Comparison of ENCODE assay signal across 22 cellular contexts in genomic region chr11:57651408-57651807, GRCh38. TPM values are rescaled to one million over a fixed set of nuclear protein-coding genes. Genes with fewer than 3 reads are reported as not detected.
"Had no signal": no experiment of that assay in that cellular context is flagged by ENCODE, and none has a peak within 500 bp of the region (broad histone marks: within the 10 kb centered on the region; RNA-seq: fewer than 3 reads in every experiment).

No MANE protein-coding gene starts in this region.

- H3K27ac ChIP-seq: colonic mucosa, parathyroid adenoma, psoas muscle, sigmoid colon, testis, tibial nerve, upper lobe of right lung, vagina had no signal

- H3K4me3 ChIP-seq: colonic mucosa, psoas muscle, sigmoid colon, skin epidermis, testis, tibial nerve, upper lobe of right lung, vagina had no signal

- H2AFZ ChIP-seq: parathyroid adenoma had no signal

- H3K4me1 ChIP-seq: colonic mucosa, parathyroid adenoma, psoas muscle had no signal

- H3K9me3 Mint-ChIP-seq: stimulated activated naive B cell treated with anti-CD40 and anti-IgM and Interleukin-4, amounts not matched to agents 10 μg/mL and 1 μg/mL and 100 μg/mL, for 72 hours; stimulated activated naive CD8-positive, alpha-beta T cell treated with anti-CD3 and anti-CD28 coated beads, Interleukin-15, amount 100 ng/mL, for 72 hours had no signal

- H3K9ac ChIP-seq: parathyroid adenoma had no signal

- H3K27ac Mint-ChIP-seq: stimulated activated naive B cell treated with anti-CD40 and anti-IgM and Interleukin-4, amounts not matched to agents 10 μg/mL and 1 μg/mL and 100 μg/mL, for 72 hours; stimulated activated naive CD8-positive, alpha-beta T cell treated with anti-CD3 and anti-CD28 coated beads, Interleukin-15, amount 100 ng/mL, for 72 hours had no signal

- H3K27me3 ChIP-seq: testis, vagina had no signal

- H3K79me2 ChIP-seq: parathyroid adenoma had no signal

- H3K36me3 ChIP-seq: colonic mucosa, heart left ventricle, sigmoid colon, tibial nerve, upper lobe of right lung, vagina had no signal

- H3K4me3 Mint-ChIP-seq: stimulated activated naive B cell treated with anti-CD40 and anti-IgM and Interleukin-4, amounts not matched to agents 10 μg/mL and 1 μg/mL and 100 μg/mL, for 72 hours had no signal

- H3K9me3 ChIP-seq: colonic mucosa, heart left ventricle, psoas muscle, sigmoid colon, testis, tibial nerve, upper lobe of right lung, vagina had no signal

- H3K36me3 Mint-ChIP-seq: naive thymus-derived CD4-positive, alpha-beta T cell; stimulated activated naive B cell treated with anti-CD40 and anti-IgM and Interleukin-4, amounts not matched to agents 10 μg/mL and 1 μg/mL and 100 μg/mL, for 72 hours had no signal

- FAIRE-seq: endothelial cell of umbilical vein, islet of Langerhans had no signal

- DNase-seq: colonic mucosa; dermis blood vessel endothelial cell; foreskin melanocyte; heart left ventricle; hippocampal formation; mammary epithelial cell; naive thymus-derived CD4-positive, alpha-beta T cell; psoas muscle; retina; sigmoid colon; stimulated activated CD4-positive, alpha-beta T cell treated with anti-CD3 and anti-CD28 coated beads, Interleukin-2, amount 100 ng/mL, for 24 hours; stimulated activated CD4-positive, alpha-beta T cell treated with anti-CD3 and anti-CD28 coated beads, Interleukin-4, amount 100 ng/mL, for 4 hours; stimulated activated naive B cell treated with anti-CD40 and anti-IgM and Interleukin-4, amounts not matched to agents 10 μg/mL and 1 μg/mL and 100 μg/mL, for 72 hours; stimulated activated naive CD8-positive, alpha-beta T cell treated with anti-CD3 and anti-CD28 coated beads, Interleukin-15, amount 100 ng/mL, for 72 hours; testis; upper lobe of right lung had no signal

- ATAC-seq: heart left ventricle; naive thymus-derived CD4-positive, alpha-beta T cell; psoas muscle; stimulated activated naive B cell treated with anti-CD40 and anti-IgM and Interleukin-4, amounts not matched to agents 10 μg/mL and 1 μg/mL and 100 μg/mL, for 72 hours; stimulated activated naive CD8-positive, alpha-beta T cell treated with anti-CD3 and anti-CD28 coated beads, Interleukin-15, amount 100 ng/mL, for 72 hours; upper lobe of right lung had no signal

RNA-seq across cellular contexts. Expression of gene YPEL4, which starts 1.7 kb away (rescaled TPM):
- total RNA-seq: dermis blood vessel endothelial cell had no signal

RNA-seq across cellular contexts. Expression of gene SERPING1, which starts 53.9 kb away (rescaled TPM):
- total RNA-seq: endothelial cell of umbilical vein had no signal
- polyA plus RNA-seq: naive thymus-derived CD4-positive, alpha-beta T cell had no signal
